ENCODE assay signal across 8 cellular contexts in the genomic region with DNA sequence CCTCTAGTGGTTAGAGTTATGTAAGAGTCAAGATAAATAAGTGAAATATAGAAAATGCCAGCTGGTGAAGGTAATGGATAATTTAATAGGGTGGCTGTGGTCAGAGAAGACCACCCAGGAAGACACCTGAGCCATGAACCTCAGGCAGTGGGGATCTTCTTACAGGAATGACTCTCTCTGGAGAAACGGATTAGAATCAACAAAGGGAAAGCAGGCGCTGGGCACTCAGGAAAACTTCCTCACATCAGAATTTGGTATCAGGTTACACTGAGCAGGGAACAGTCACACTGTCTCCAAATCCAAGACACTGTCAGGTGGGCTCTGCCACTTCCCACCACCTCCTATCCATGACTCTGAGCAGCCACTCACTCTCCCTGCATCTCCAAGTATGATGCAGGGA.
"Had no signal": no experiment of that assay in that cellular context is flagged by ENCODE, and none has a peak within 500 bp of the region (broad histone marks: within the 10 kb centered on the region; RNA-seq: fewer than 3 reads in every experiment).

No MANE protein-coding gene starts in this region.

- H3K27ac Mint-ChIP-seq: GM23338, H9, HFFc6 had no signal

- H3K4me3 ChIP-seq: GM23248, GM23338, HAP-1 had no signal

- H3K9me3 ChIP-seq: HAP-1 had no signal

- DNase-seq: GM23248, GOT3, H7, H9, HCEC 1CT, HFFc6 had no signal

- H3K4me1 ChIP-seq: HAP-1 had no signal

- H3K27ac ChIP-seq: GM23248 had no signal

- H3K4me1 Mint-ChIP-seq: GM23338 had no signal

- H3K4me3 Mint-ChIP-seq: GM23338, H9, HFFc6 had no signal

- H3K36me3 ChIP-seq: HAP-1 had no signal
